ENCODE assay signal across 15 cellular contexts in the genomic region with DNA sequence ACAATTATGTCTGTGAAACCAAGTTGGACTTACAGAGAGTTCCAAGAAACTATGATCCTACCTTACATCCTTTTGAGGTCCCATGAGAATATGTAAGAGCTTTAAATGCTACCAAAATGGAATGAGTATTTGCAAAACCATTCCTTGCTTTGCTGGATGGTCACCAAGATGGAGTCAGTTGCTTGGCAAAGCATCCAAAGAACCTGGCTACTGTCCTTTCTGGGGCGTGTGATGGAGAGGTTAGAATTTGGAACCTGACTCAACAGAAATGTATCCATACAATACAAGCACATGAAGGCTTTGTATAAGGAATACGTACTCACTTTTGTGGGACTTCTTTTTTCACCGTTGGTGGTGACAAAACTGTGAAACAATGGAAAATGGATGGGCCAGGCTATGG. TPM values are rescaled to one million over a fixed set of nuclear protein-coding genes. Genes with fewer than 3 reads are reported as not detected.
DNase-seq lines count a peak whose midpoint lies in the region; ATAC-seq and TF ChIP-seq lines count a peak whose summit lies in the region.
"Had no signal": no experiment of that assay in that cellular context is flagged by ENCODE, and none has a peak within 500 bp of the region (broad histone marks: within the 10 kb centered on the region; RNA-seq: fewer than 3 reads in every experiment).

No MANE protein-coding gene starts in this region.

- no peaks in the 10 kb centered on the region for H3K27me3 ChIP-seq in lower lobe of right lung (ENCODE audit: low read depth)

- H3K9me3 ChIP-seq in T-helper 17 cell (ENCODE audit: control insufficient read depth, low read length, poor library complexity, severe bottlenecking) (no peaks in the 10 kb centered on the region), lower lobe of right lung (no peaks in the 10 kb centered on the region)
- H3K9me3 ChIP-seq: HAP-1 had no signal

- TF ChIP-seq CTCF in nephron (IDR thresholded peaks at IDR 0.05; ENCODE audit: unreplicated experiment in 3 of 3) (no peak), CD14-positive monocyte (IDR thresholded peaks at IDR 0.05) (no peak), lower lobe of right lung (IDR thresholded peaks at IDR 0.05) (no peak)

- H3K9me3 Mint-ChIP-seq in nephron = no peaks in the 10 kb centered on the region
- no peaks in the 10 kb centered on the region for H3K9me3 Mint-ChIP-seq in CD14-positive monocyte
- H3K9me3 Mint-ChIP-seq: CD4-positive, alpha-beta memory T cell had no signal

- peaks cover 8% of the 10 kb centered on the region for H3K36me3 Mint-ChIP-seq in T-helper 17 cell (ENCODE audit: low read depth)
- H3K36me3 Mint-ChIP-seq in nephron (ENCODE audit: low read depth) = peaks cover 24% of the 10 kb centered on the region
- peaks cover 55 to 65% of the 10 kb centered on the region in 2 donors for H3K36me3 Mint-ChIP-seq in CD14-positive monocyte

- ATAC-seq in T-helper 17 cell (no peak), lower lobe of right lung (no peak)

- no peak overlapping the region for H3K4me3 ChIP-seq in lower lobe of right lung
- H3K4me3 ChIP-seq: HAP-1 had no signal

- no peak overlapping the region for H3K4me3 Mint-ChIP-seq in T-helper 17 cell
- H3K4me3 Mint-ChIP-seq in nephron = no peak overlapping the region
- no peak overlapping the region for H3K4me3 Mint-ChIP-seq in CD14-positive monocyte
- H3K4me3 Mint-ChIP-seq: CD4-positive, alpha-beta memory T cell had no signal

- no peaks in the 10 kb centered on the region for H3K27me3 Mint-ChIP-seq in T-helper 17 cell
- no peaks in the 10 kb centered on the region for H3K27me3 Mint-ChIP-seq in nephron (ENCODE audit: low read depth)
- H3K27me3 Mint-ChIP-seq in CD14-positive monocyte (ENCODE audit: low read depth in 3 of 3) = no peaks in the 10 kb centered on the region
- H3K27me3 Mint-ChIP-seq: CD4-positive, alpha-beta memory T cell had no signal

- H3K27ac Mint-ChIP-seq in T-helper 17 cell (peak overlapping the region; percentile 34), nephron (peak overlapping the region; percentile 7 to 77 (median 12)), CD14-positive monocyte (no peak overlapping the region)
- H3K27ac Mint-ChIP-seq: CD4-positive, alpha-beta memory T cell had no signal

- H3K36me3 ChIP-seq in lower lobe of right lung = peaks cover 43% of the 10 kb centered on the region

- no peaks in the 10 kb centered on the region for H3K4me1 ChIP-seq in lower lobe of right lung

- DNase-seq in T-helper 17 cell (no peak), fibroblast of gingiva (ENCODE audit: low read depth) (peak; percentile 8), CD14-positive monocyte (ENCODE audit: low spot score) (no peak), NCI-H2227 (lab: John Stamatoyannopoulos, UW; ENCODE audit: unreplicated experiment) (no peak), lower lobe of right lung (no peak), NOMO-1 treated with dmso at 0.1 percent for 144 hours (lab: John Stamatoyannopoulos, UW; ENCODE audit: unreplicated experiment) (no peak)
- DNase-seq: ACHN; AML-193; CD4-positive, alpha-beta memory T cell; DMS153; DMS79; GF-D8 had no signal

- H3K4me1 Mint-ChIP-seq in T-helper 17 cell = peaks cover 2% of the 10 kb centered on the region
- peaks cover 16% of the 10 kb centered on the region for H3K4me1 Mint-ChIP-seq in nephron
- H3K4me1 Mint-ChIP-seq in CD14-positive monocyte = peaks cover 4% of the 10 kb centered on the region
- H3K4me1 Mint-ChIP-seq: CD4-positive, alpha-beta memory T cell had no signal

- intact Hi-C loops in CD14-positive monocyte (cut with micrococcal nuclease) = no loop called here
- intact Hi-C loops in lower lobe of right lung (cut with DNase I) = no loop called here

- no peak overlapping the region for H3K27ac ChIP-seq in lower lobe of right lung
- H3K27ac ChIP-seq: C4-2B had no signal

RNA-seq across cellular contexts. Expression of a gene that starts 36.2 kb away (rescaled TPM):
- total RNA-seq in T-helper 17 cell (1 to 10 TPM; 7.6 to 9.6 TPM), lower lobe of right lung (11.3 TPM)
- 1 to 10 TPM; 5.3 to 7.7 TPM for polyA plus RNA-seq in CD14-positive monocyte

Comparison
In these comparisons a context has a peak if more than half of its experiments do, and no peak if none do; other contexts are left out.
1. H3K27ac Mint-ChIP-seq: peak in T-helper 17 cell (single experiment) and nephron (3 of 3); none in CD14-positive monocyte (0 of 7).